In the genomic region with DNA sequence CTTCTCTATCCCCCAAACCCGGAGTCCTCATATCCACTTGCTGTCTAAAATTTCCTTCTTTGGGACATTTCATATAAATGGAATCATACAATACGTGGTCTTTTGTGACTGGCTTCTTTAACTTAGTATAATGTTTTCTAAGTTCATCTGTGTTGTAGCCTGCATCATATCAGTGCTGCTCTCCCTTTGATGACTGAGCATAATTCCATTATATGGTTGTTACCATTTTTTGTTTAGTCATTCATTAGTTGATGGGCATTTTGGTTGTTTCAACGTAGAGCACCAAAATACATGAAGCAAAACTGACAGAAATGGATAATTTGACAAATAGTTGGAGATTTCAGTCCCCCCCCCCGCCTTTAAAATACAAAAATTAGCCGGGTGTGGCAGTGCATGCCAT, we compare ENCODE assay signal across 31 cellular contexts.
"Had no signal": no experiment of that assay in that cellular context is flagged by ENCODE, and none has a peak within 500 bp of the region (broad histone marks: within the 10 kb centered on the region; RNA-seq: fewer than 3 reads in every experiment).

No MANE protein-coding gene starts in this region.

- H3K36me3 ChIP-seq: neural progenitor cell, ovary, suprapubic skin, transverse colon, upper lobe of right lung, uterus had no signal

- H3K9me3 ChIP-seq: ovary, psoas muscle, suprapubic skin, testis, transverse colon, upper lobe of right lung had no signal

- DNase-seq: natural killer cell; occipital lobe; ovary; posterior cingulate gyrus; psoas muscle; right cardiac atrium; spleen; stimulated activated CD4-positive, alpha-beta T cell treated with anti-CD3 and anti-CD28 coated beads, Interleukin-12 subunit alpha, Interleukin-12 subunit beta, amount 100 ng/mL, for 4 hours; stimulated activated CD4-positive, alpha-beta T cell treated with anti-CD3 and anti-CD28 coated beads, Interleukin-1b, Interleukin-23, amount 100 ng/mL, for 48 hours; stimulated activated CD4-positive, alpha-beta T cell treated with anti-CD3 and anti-CD28 coated beads, Interleukin-4, amount 100 ng/mL, for 1 hour; stimulated activated CD4-positive, alpha-beta T cell treated with anti-CD3 and anti-CD28 coated beads, Interleukin-4, amount 100 ng/mL, for 4 hours; stimulated activated CD8-positive, alpha-beta memory T cell treated with anti-CD3 and anti-CD28 coated beads, Interleukin-4, amount 100 ng/mL, for 48 hours; stimulated activated naive CD4-positive, alpha-beta T cell; stimulated activated naive CD8-positive, alpha-beta T cell treated with anti-CD3 and anti-CD28 coated beads, Interleukin-15, amount 100 ng/mL, for 72 hours; stimulated activated naive CD8-positive, alpha-beta T cell treated with anti-CD3 and anti-CD28 coated beads, Interleukin-15, Interleukin-2, amounts not matched to agents 100 U/mL and 50 U/mL, for 24 hours; substantia nigra; testis; tibial artery; transverse colon; upper lobe of right lung; uterus had no signal

- H3K9ac ChIP-seq: neural progenitor cell, parathyroid adenoma had no signal

- H3K27ac ChIP-seq: neural progenitor cell, ovary, parathyroid adenoma, psoas muscle, skin epidermis, spleen, suprapubic skin, testis, tibial artery, transverse colon, upper lobe of right lung, uterus had no signal

- H3K27me3 ChIP-seq: neural progenitor cell, ovary, spleen, suprapubic skin, testis, tibial artery, transverse colon, upper lobe of right lung, uterus had no signal

- ATAC-seq: natural killer cell; psoas muscle; right cardiac atrium; sciatic nerve; stimulated activated memory B cell treated with anti-CD40 and anti-IgM and Interleukin-4, amounts not matched to agents 10 μg/mL and 1 μg/mL and 100 μg/mL, for 72 hours; stimulated activated naive CD8-positive, alpha-beta T cell treated with anti-CD3 and anti-CD28 coated beads, Interleukin-15, amount 100 ng/mL, for 72 hours; stimulated activated naive CD8-positive, alpha-beta T cell treated with anti-CD3 and anti-CD28 coated beads, Interleukin-15, Interleukin-2, amounts not matched to agents 100 U/mL and 50 U/mL, for 24 hours; upper lobe of right lung had no signal

- H3K4me2 ChIP-seq: neural progenitor cell, smooth muscle cell had no signal

- H3K27ac Mint-ChIP-seq: nephron; neural progenitor cell; stimulated activated memory B cell treated with anti-CD40 and anti-IgM and Interleukin-4, amounts not matched to agents 10 μg/mL and 1 μg/mL and 100 μg/mL, for 72 hours; stimulated activated naive CD8-positive, alpha-beta T cell treated with anti-CD3 and anti-CD28 coated beads, Interleukin-15, amount 100 ng/mL, for 72 hours; type B pancreatic cell had no signal

- H3K4me1 Mint-ChIP-seq: neural progenitor cell had no signal

- H3K4me3 ChIP-seq: neural progenitor cell, ovary, psoas muscle, skin epidermis, smooth muscle cell, spleen, suprapubic skin, testis, tibial artery, transverse colon, upper lobe of right lung, uterus had no signal

- H3K27me3 Mint-ChIP-seq: progenitor cell of endocrine pancreas; stimulated activated memory B cell treated with anti-CD40 and anti-IgM and Interleukin-4, amounts not matched to agents 10 μg/mL and 1 μg/mL and 100 μg/mL, for 72 hours; stimulated activated naive CD8-positive, alpha-beta T cell treated with anti-CD3 and anti-CD28 coated beads, Interleukin-15, amount 100 ng/mL, for 72 hours; type B pancreatic cell had no signal

- H3K4me3 Mint-ChIP-seq: natural killer cell; nephron; neural progenitor cell; stimulated activated memory B cell treated with anti-CD40 and anti-IgM and Interleukin-4, amounts not matched to agents 10 μg/mL and 1 μg/mL and 100 μg/mL, for 72 hours; stimulated activated naive CD8-positive, alpha-beta T cell treated with anti-CD3 and anti-CD28 coated beads, Interleukin-15, amount 100 ng/mL, for 72 hours; type B pancreatic cell had no signal

- H2AFZ ChIP-seq: neural progenitor cell, parathyroid adenoma had no signal
